Comparison of ENCODE assay signal across 9 cellular contexts in genomic region chr5:50564079-50564478, GRCh38.
A peak's percentile ranks its signal among the peaks of the same experiment; 100 is the strongest.
DNase-seq lines count a peak whose midpoint lies in the region; ATAC-seq, FAIRE-seq and TF ChIP-seq lines count a peak whose summit lies in the region.
"Had no signal": no experiment of that assay in that cellular context is flagged by ENCODE, and none has a peak within 500 bp of the region (broad histone marks: within the 10 kb centered on the region; RNA-seq: fewer than 3 reads in every experiment).

No MANE protein-coding gene starts in this region.

- no peaks in the 10 kb centered on the region for H3K4me1 ChIP-seq in tibial artery

- no peaks in the 10 kb centered on the region for H3K36me3 ChIP-seq in brain microvascular endothelial cell (replicated peaks)
- no peaks in the 10 kb centered on the region for H3K36me3 ChIP-seq in tibial artery

- H3K4me3 ChIP-seq in brain microvascular endothelial cell (ENCODE audit: low read depth, low read length) (no peak overlapping the region), tibial artery (no peak overlapping the region)

- intact Hi-C loops in tibial artery (cut with DNase I; ENCODE audit: low total_unique reads): no loop called here

- H3K27ac ChIP-seq in brain microvascular endothelial cell (no peak overlapping the region), tibial artery (no peak overlapping the region)

- peak; percentile 70 for FAIRE-seq in GM18507 (lab: Jason Lieb, UNC)

- TF ChIP-seq CTCF in brain microvascular endothelial cell (IDR thresholded peaks at IDR 0.05; ENCODE audit: low read depth, low read length, missing control alignments) (no peak), tibial artery (IDR thresholded peaks at IDR 0.05) (no peak)

- ATAC-seq in GM21447 (IDR thresholded peaks at IDR 0.05; ENCODE audit: unreplicated experiment) (peak; percentile 87), HG03469 (IDR thresholded peaks at IDR 0.05; ENCODE audit: unreplicated experiment) (peak; percentile 90)

- no peaks in the 10 kb centered on the region for H3K9me3 ChIP-seq in tibial artery

- DNase-seq in GM18507 (ENCODE audit: extremely low spot score, insufficient read length, low read depth) (no peak), brain microvascular endothelial cell (peak; percentile 3), cerebellum (ENCODE audit: low spot score) (no peak), tibial artery (no peak), NCI-H146 (lab: John Stamatoyannopoulos, UW) (no peak)
- no peak for DNase-seq in stimulated activated CD4-positive, alpha-beta T cell treated with anti-CD3 and anti-CD28 coated beads, Interleukin-4, amount 100 ng/mL, for 1 hour
- DNase-seq: stimulated activated CD4-positive, alpha-beta T cell treated with anti-CD3 and anti-CD28 coated beads, Interleukin-2, amount 100 ng/mL, for 24 hours had no signal

- in situ Hi-C loops in brain microvascular endothelial cell (cut with HindIII; ENCODE audit: low pct_ligation_motif_present, low sequenced_read_pairs): no loop called here

- no peaks in the 10 kb centered on the region for H3K27me3 ChIP-seq in brain microvascular endothelial cell (replicated peaks)
- no peaks in the 10 kb centered on the region for H3K27me3 ChIP-seq in tibial artery
